In the genomic region with DNA sequence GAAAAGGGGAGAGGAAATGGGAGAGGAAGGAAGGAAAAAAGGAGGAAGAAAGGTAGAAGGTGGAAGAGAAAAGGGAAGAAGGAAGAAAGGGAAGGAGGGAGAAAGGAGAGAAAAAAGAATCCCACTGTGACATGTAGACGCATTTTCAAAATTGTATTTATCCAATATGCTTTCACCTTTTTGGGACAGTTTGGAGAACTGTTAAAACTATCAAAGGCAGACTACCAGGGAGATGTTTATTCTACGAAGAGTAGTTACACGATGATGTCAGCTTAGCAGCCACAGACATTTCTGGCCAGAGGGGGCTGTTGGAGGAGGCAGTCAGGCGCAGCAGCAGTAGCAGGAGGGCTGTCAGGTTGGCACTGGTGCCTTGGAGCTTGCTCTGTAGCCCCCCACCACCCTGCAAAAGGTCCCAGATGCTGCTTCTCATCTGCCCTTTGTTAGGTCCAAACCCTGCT, we compare ENCODE assay signal across 17 cellular contexts.
DNase-seq lines count a peak whose midpoint lies in the region; TF ChIP-seq lines count a peak whose summit lies in the region.
"Had no signal": no experiment of that assay in that cellular context is flagged by ENCODE, and none has a peak within 500 bp of the region (broad histone marks: within the 10 kb centered on the region; RNA-seq: fewer than 3 reads in every experiment).

No MANE protein-coding gene starts in this region.

- H2AK5ac ChIP-seq in mesenchymal stem cell (ENCODE audit: low read length, severe bottlenecking) = no peak overlapping the region

- H3K4me3 ChIP-seq in astrocyte of the spinal cord (ENCODE audit: low read depth, low read length) (no peak overlapping the region), mesenchymal stem cell (ENCODE audit: insufficient read depth in 1 of 2, low read depth in 1 of 2, low read length in 2 of 2) (no peak overlapping the region), uterus (no peak overlapping the region)
- H3K4me3 ChIP-seq: adrenal gland had no signal

- H2BK120ac ChIP-seq in mesenchymal stem cell (ENCODE audit: low read depth, low read length) = no peak overlapping the region

- H3K14ac ChIP-seq in mesenchymal stem cell (ENCODE audit: low read length in 2 of 2) = no peak overlapping the region

- H3K4me1 ChIP-seq in mesenchymal stem cell (ENCODE audit: control insufficient read depth, insufficient read depth, low read depth, low read length) (peaks cover 12% of the 10 kb centered on the region), uterus (no peaks in the 10 kb centered on the region)
- H3K4me1 ChIP-seq: adrenal gland had no signal

- H3K36me3 ChIP-seq in mesenchymal stem cell (ENCODE audit: control insufficient read depth in 1 of 2, insufficient read depth in 2 of 2, low read depth in 1 of 2, low read length in 2 of 2) (peaks cover 0 to 15% of the 10 kb centered on the region in 2 experiments), uterus (no peaks in the 10 kb centered on the region)
- H3K36me3 ChIP-seq: adrenal gland had no signal

- H3K27ac ChIP-seq in mesenchymal stem cell (ENCODE audit: low read length, poor library complexity, severe bottlenecking) = peak overlapping the region; percentile 76
- peak overlapping the region; percentile 3 to 17 for H3K27ac ChIP-seq in uterus
- H3K27ac ChIP-seq: 22Rv1 had no signal

- no peak overlapping the region for H3K4me2 ChIP-seq in mesenchymal stem cell (ENCODE audit: low read length, poor library complexity, severe bottlenecking)

- no peak overlapping the region for H2BK15ac ChIP-seq in mesenchymal stem cell (ENCODE audit: low read depth, poor library complexity, severe bottlenecking)

- H2AFZ ChIP-seq in mesenchymal stem cell (ENCODE audit: low read depth, low read length) = no peak overlapping the region

- no peak overlapping the region for H2BK5ac ChIP-seq in mesenchymal stem cell (ENCODE audit: low read depth, low read length, poor library complexity, severe bottlenecking)

- in situ Hi-C loops in astrocyte of the spinal cord (cut with HindIII; ENCODE audit: low sequenced_read_pairs) = no loop called here

- no peak overlapping the region for H4K91ac ChIP-seq in mesenchymal stem cell (ENCODE audit: low read length)

- H4K8ac ChIP-seq in mesenchymal stem cell (ENCODE audit: low read length) = no peak overlapping the region

- H3K79me1 ChIP-seq in mesenchymal stem cell (replicated peaks; ENCODE audit: low read length, poor library complexity, severe bottlenecking) = no peaks in the 10 kb centered on the region

- DNase-seq in DMS79 treated with DMSO at 0.1 percent for 48 hours (lab: John Stamatoyannopoulos, UW) = peak; percentile 31
- no peak for DNase-seq in DMS79 (lab: John Stamatoyannopoulos, UW)
- peak; percentile 19 for DNase-seq in astrocyte of the spinal cord (ENCODE audit: low read depth, low spot score)
- DNase-seq in mesenchymal stem cell = no peak
- DNase-seq in uterus = no peak
- no peak for DNase-seq in NCI-H524 treated with DMSO at 0.1 percent for 48 hours (lab: John Stamatoyannopoulos, UW)
- DNase-seq in NCI-H774 (lab: John Stamatoyannopoulos, UW) = no peak
- DNase-seq in NCI-H1417 (lab: John Stamatoyannopoulos, UW) = no peak
- DNase-seq: activated CD4-positive, alpha-beta memory T cell treated with anti-CD3 and anti-CD28 coated beads, Interleukin-2, amount 10 ng/mL, durations not matched to agents 7 days and 5 days; adrenal gland; GOT3; mammary epithelial cell; NCI-H1092; nucleus accumbens; OCI-M1; stimulated activated CD4-positive, alpha-beta T cell treated with anti-CD3 and anti-CD28 coated beads, Interleukin-15, amount 100 ng/mL, for 24 hours had no signal

- 33% methylated on average over 3 of the region's 4 CpGs for WGBS in mesenchymal stem cell

- TF ChIP-seq CTCF in astrocyte of the spinal cord (IDR thresholded peaks at IDR 0.05; ENCODE audit: low read depth, low read length) (no peak), uterus (IDR thresholded peaks at IDR 0.05) (no peak)

- H2BK12ac ChIP-seq in mesenchymal stem cell (ENCODE audit: low read length in 2 of 2) = no peak overlapping the region

- no peaks in the 10 kb centered on the region for H3K9me3 ChIP-seq in mesenchymal stem cell (ENCODE audit: control insufficient read depth, low read length)
- H3K9me3 ChIP-seq in uterus = no peaks in the 10 kb centered on the region
- H3K9me3 ChIP-seq: adrenal gland had no signal

- H3K9ac ChIP-seq in mesenchymal stem cell (ENCODE audit: low read length) = peak overlapping the region; percentile 48

- intact Hi-C loops in uterus (cut with DNase I; ENCODE audit: low total_unique reads) = no loop called here

- no peak overlapping the region for H3K23ac ChIP-seq in mesenchymal stem cell (ENCODE audit: low read length in 2 of 2)

- no peak overlapping the region for H3K4ac ChIP-seq in mesenchymal stem cell (ENCODE audit: low read depth in 1 of 2, low read length in 2 of 2)

- H3K27me3 ChIP-seq in mesenchymal stem cell (ENCODE audit: control insufficient read depth in 1 of 2, insufficient read depth in 1 of 2, low read length in 2 of 2) (no peaks in the 10 kb centered on the region), uterus (no peaks in the 10 kb centered on the region)
- H3K27me3 ChIP-seq: adrenal gland had no signal

- TF ChIP-seq POLR2A in uterus (IDR thresholded peaks at IDR 0.05) = no peak

- no peak overlapping the region for H3K18ac ChIP-seq in mesenchymal stem cell (ENCODE audit: low read depth in 1 of 2, low read length in 2 of 2)

Comparison
In these comparisons a context has a peak if more than half of its experiments do, and no peak if none do; other contexts are left out.
1. DNase-seq: peak in DMS79 treated with DMSO at 0.1 percent for 48 hours (single experiment) and astrocyte of the spinal cord (single experiment); none in DMS79 (single experiment), mesenchymal stem cell (single experiment), uterus (0 of 2), NCI-H524 treated with DMSO at 0.1 percent for 48 hours (single experiment), NCI-H774 (single experiment) and NCI-H1417 (0 of 3).